In genomic region chr17:64129765-64130558, GRCh38 we compare ENCODE assay signal across 8 cellular contexts. TPM values are rescaled to one million over a fixed set of nuclear protein-coding genes. Genes with fewer than 3 reads are reported as not detected.
DNase-seq lines count a peak whose midpoint lies in the region; ATAC-seq and TF ChIP-seq lines count a peak whose summit lies in the region.

Gene ERN1 (minus strand): TSS chr17:64130144. CDS start chr17:64130029, 115 bp downstream.

- H3K36me3 Mint-ChIP-seq in T-helper 17 cell (ENCODE audit: low read depth): no peaks in the 10 kb centered on the region

- H3K36me3 ChIP-seq in prostate gland (no peaks in the 10 kb centered on the region), upper lobe of right lung (no peaks in the 10 kb centered on the region)

- intact Hi-C loops in left cardiac atrium (cut with DNase I) (loop anchor here (2.0 to 10.0 kb wide), 4 partner anchors 65 to 218 kb away; partner anchors contain the start of gene CSHL1 (in 2 of the 2)), prostate gland (cut with DNase I) (loop anchor here (5.0 kb wide), 1 partner anchor 152 kb away; no protein-coding TSS in a partner anchor), upper lobe of right lung (cut with DNase I) (loop anchor here (10.0 kb wide), 1 partner anchor 215 kb away; the partner anchor contains the start of genes CSHL1 and GH1)

- no peaks in the 10 kb centered on the region for H3K27me3 Mint-ChIP-seq in T-helper 17 cell

- H3K4me1 Mint-ChIP-seq in T-helper 17 cell: peaks cover 42% of the 10 kb centered on the region

- H3K4me1 ChIP-seq in prostate gland (replicated peaks): peaks cover 4% of the 10 kb centered on the region
- H3K4me1 ChIP-seq in upper lobe of right lung: peaks cover 19% of the 10 kb centered on the region

- in situ Hi-C loops in GM13977 (cut with MboI; ENCODE audit: low pct_unique_long_range_greater_than_20kb, low sequenced_read_pairs, unreplicated experiment): loop anchor here (10.0 kb wide), 1 partner anchor 215 kb away; the partner anchor contains the start of genes CSHL1 and GH1

- H3K9me3 ChIP-seq in T-helper 17 cell (ENCODE audit: control insufficient read depth, low read length, poor library complexity, severe bottlenecking) (no peaks in the 10 kb centered on the region), prostate gland (no peaks in the 10 kb centered on the region), upper lobe of right lung (no peaks in the 10 kb centered on the region)

- peak within 1 kb of the TSS; percentile 78 to 90 for H3K4me3 ChIP-seq in prostate gland
- H3K4me3 ChIP-seq in upper lobe of right lung: peak within 1 kb of the TSS; percentile 75

- ATAC-seq in HG02798 (IDR thresholded peaks at IDR 0.05; ENCODE audit: poor library complexity, unreplicated experiment) (peak; percentile 87), T-helper 17 cell (peak; percentile 86), left cardiac atrium (peak; percentile 96 to 98), upper lobe of right lung (peak; percentile 97)

- H3K4me3 Mint-ChIP-seq in T-helper 17 cell: peak within 1 kb of the TSS; percentile 95

- peak; percentile 94 for TF ChIP-seq POLR2A in prostate gland (IDR thresholded peaks at IDR 0.05)

- H3K27me3 ChIP-seq in prostate gland (replicated peaks; ENCODE audit: insufficient read depth) (no peaks in the 10 kb centered on the region), upper lobe of right lung (no peaks in the 10 kb centered on the region)

- H3K27ac ChIP-seq in prostate gland: peak within 1 kb of the TSS; percentile 93 to 94
- H3K27ac ChIP-seq in upper lobe of right lung: peak within 1 kb of the TSS; percentile 94

- TF ChIP-seq CTCF in GM13977 (IDR thresholded peaks at IDR 0.05; ENCODE audit: extremely low read depth, insufficient read depth, missing control alignments) (no peak), prostate gland (IDR thresholded peaks at IDR 0.05) (peak in 2 of 4 experiments; percentile 8 to 11), upper lobe of right lung (IDR thresholded peaks at IDR 0.05) (no peak)

- DNase-seq in GM13977 (ENCODE audit: low spot score) (peak; percentile 96), NCI-H146 (lab: John Stamatoyannopoulos, UW) (peak; percentile 94), T-helper 17 cell (peak; percentile 83 to 91 (median 85)), amniotic stem cell (lab: John Stamatoyannopoulos, UW) (peak; percentile 90), left cardiac atrium (peak; percentile 95), prostate gland (ENCODE audit: low spot score) (peak; percentile 95), upper lobe of right lung (peak; percentile 98)

- WGBS in prostate gland: under 1% methylated on average over 71 of the region's 98 CpGs

- peak within 1 kb of the TSS; percentile 98 for H3K27ac Mint-ChIP-seq in T-helper 17 cell

RNA-seq across cellular contexts. Expression of gene ERN1, which starts in this region (rescaled TPM):
- total RNA-seq in T-helper 17 cell (100 to 1,000 TPM; 185 to 196 TPM), left cardiac atrium (10 to 100 TPM; 11.4 to 15.4 TPM), prostate gland (10 to 100 TPM; 14.4 to 21.4 TPM), upper lobe of right lung (52.6 TPM)

Comparison
In these comparisons a context has a peak if more than half of its experiments do, and no peak if none do; other contexts are left out.
1. Peak in every context shown above with its lines: DNase-seq, ATAC-seq, H3K4me3 ChIP-seq and H3K27ac ChIP-seq.